Comparison of ENCODE assay signal across 12 cellular contexts in the genomic region with DNA sequence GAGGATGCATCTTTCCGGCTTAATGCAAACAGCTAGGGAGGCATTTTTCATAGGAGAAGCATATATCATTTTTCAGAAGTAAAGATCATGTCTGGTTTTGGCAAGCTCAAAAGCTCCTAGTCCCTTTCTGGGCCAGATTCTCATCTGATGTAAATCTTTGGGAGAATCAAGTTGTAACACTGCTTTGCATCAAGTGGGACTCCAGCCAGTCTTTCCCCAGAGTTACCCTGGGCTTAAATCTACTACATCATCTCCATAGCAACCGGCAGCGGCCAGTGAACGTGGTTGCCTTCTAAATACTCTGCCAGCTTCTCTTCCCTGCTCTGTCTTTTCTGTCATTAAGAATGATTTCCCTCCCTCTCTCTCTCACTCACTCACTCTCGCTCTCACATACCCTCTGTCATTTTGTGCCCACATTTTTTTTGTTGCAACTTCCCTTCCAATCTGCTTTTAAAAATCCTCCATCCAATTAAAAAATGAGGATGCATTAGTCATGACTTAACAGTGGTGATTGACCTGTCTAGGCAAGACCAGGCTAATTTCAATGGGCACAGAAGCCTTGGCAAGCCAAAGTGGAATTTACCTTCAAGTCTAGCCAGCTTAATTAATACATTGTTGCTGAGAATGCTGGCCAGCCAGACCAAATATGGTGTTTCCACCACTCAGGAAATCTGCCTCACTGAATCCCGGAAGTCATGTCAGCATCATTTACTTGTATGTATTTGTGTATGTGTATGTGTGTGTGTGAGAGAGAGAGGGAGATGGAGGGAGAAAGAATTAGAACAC.
DNase-seq lines count a peak whose midpoint lies in the region; ATAC-seq and TF ChIP-seq lines count a peak whose summit lies in the region.
"Had no signal": no experiment of that assay in that cellular context is flagged by ENCODE, and none has a peak within 500 bp of the region (broad histone marks: within the 10 kb centered on the region; RNA-seq: fewer than 3 reads in every experiment).

No MANE protein-coding gene starts in this region.

- H3K27me3 ChIP-seq in A673 (replicated peaks; ENCODE audit: insufficient read depth, low read depth, low read length, poor library complexity) (no peaks in the 10 kb centered on the region), hepatocyte (no peaks in the 10 kb centered on the region)
- H3K27me3 ChIP-seq: body of pancreas, gastrocnemius medialis had no signal

- no TSS peak for BruUV-seq in A673 (replicated peaks; lab: Mats Ljungman, UMichigan)

- POLR2A ChIA-PET in A673 (lab: Charles Lee; ENCODE audit: low non-redundant PET): interaction anchor here (0.6 kb wide), 1 partner anchor 116 kb away, joined by 3 read pairs; no protein-coding TSS in a partner anchor

- WGBS in hepatocyte (ENCODE audit: low lambda C conversion rate, missing lambda C conversion rate): 58% methylated on average over 6 of the region's 6 CpGs

- no peaks in the 10 kb centered on the region for H3K36me3 ChIP-seq in A673 (ENCODE audit: insufficient read depth, low read length, poor library complexity, severe bottlenecking)
- no peaks in the 10 kb centered on the region for H3K36me3 ChIP-seq in hepatocyte (replicated peaks; ENCODE audit: insufficient read depth, low read depth)
- H3K36me3 ChIP-seq: gastrocnemius medialis had no signal

- DNase-seq in A673 (ENCODE audit: low spot score) (peak; percentile 69), hepatocyte (ENCODE audit: low spot score) (peak; percentile 59), RKO (ENCODE audit: low spot score) (no peak), cardiac septum (ENCODE audit: low spot score) (no peak), C1 segment of cervical spinal cord (lab: John Stamatoyannopoulos, UW) (no peak)
- DNase-seq in stimulated activated CD4-positive, alpha-beta T cell treated with anti-CD3 and anti-CD28 coated beads, Interleukin-4, amount 100 ng/mL, for 1 hour: no peak
- DNase-seq: T1000 had no signal

- H3K9me3 ChIP-seq in A673 (ENCODE audit: low read depth, low read length, poor library complexity, severe bottlenecking) (no peaks in the 10 kb centered on the region), hepatocyte (ENCODE audit: low read depth) (no peaks in the 10 kb centered on the region)
- H3K9me3 ChIP-seq: body of pancreas, gastrocnemius medialis, lower lobe of right lung had no signal

- H3K79me2 ChIP-seq in hepatocyte: no peaks in the 10 kb centered on the region

- intact Hi-C loops in A673 (cut with micrococcal nuclease; ENCODE audit: unreplicated experiment): no loop called here
- intact Hi-C loops in cardiac septum (cut with DNase I): no loop called here

- TF ChIP-seq CTCF in A673 (conservative IDR thresholded peaks at IDR 0.05; ENCODE audit: low read depth, low read length) (no peak), hepatocyte (IDR thresholded peaks at IDR 0.05; ENCODE audit: poor library complexity) (no peak)

- H3K4me1 ChIP-seq in A673 (ENCODE audit: insufficient read depth, low read length, poor library complexity, severe bottlenecking): peaks cover 35% of the 10 kb centered on the region
- peaks cover 19% of the 10 kb centered on the region for H3K4me1 ChIP-seq in hepatocyte (ENCODE audit: insufficient read depth)
- H3K4me1 ChIP-seq: gastrocnemius medialis had no signal

- peak; percentile 70 for ATAC-seq in HG03354 (IDR thresholded peaks at IDR 0.05; ENCODE audit: poor library complexity, severe bottlenecking, unreplicated experiment)
- peak; percentile 86 for ATAC-seq in SK-N-SH treated with all-trans-retinoic acid at 6 μM for 48 hours
- ATAC-seq: gastrocnemius medialis had no signal

- CTCF ChIA-PET in A673 (lab: Charles Lee): interaction anchor here (1.2 kb wide), 1 partner anchor 151 kb away, joined by 4 read pairs; no protein-coding TSS in a partner anchor

- no peak overlapping the region for H2AFZ ChIP-seq in hepatocyte

- no peak overlapping the region for H3K4me2 ChIP-seq in hepatocyte

- no peaks in the 10 kb centered on the region for H3K9me2 ChIP-seq in hepatocyte (replicated peaks; ENCODE audit: insufficient read depth)

- H4K20me1 ChIP-seq in hepatocyte (ENCODE audit: insufficient read depth, poor library complexity, severe bottlenecking): no peaks in the 10 kb centered on the region

- H3K4me3 ChIP-seq in A673 (ENCODE audit: low read depth, low read length, poor library complexity, severe bottlenecking) (no peak overlapping the region), hepatocyte (no peak overlapping the region)
- H3K4me3 ChIP-seq: body of pancreas, gastrocnemius medialis, lower lobe of right lung had no signal

- peak overlapping the region; percentile 14 for H3K27ac ChIP-seq in A673 (ENCODE audit: low read depth, low read length, poor library complexity, severe bottlenecking)
- no peak overlapping the region for H3K27ac ChIP-seq in hepatocyte
- H3K27ac ChIP-seq: body of pancreas, gastrocnemius medialis, lower lobe of right lung had no signal

TF ChIP-seq in SK-N-SH treated with all-trans-retinoic acid at 6 μM for 48 hours, 23 proteins besides CTCF, POLR2A, EP300 and RAD21:
- TF ChIP-seq RARB (CRISPR knock-in tag; IDR thresholded peaks at IDR 0.05) (no peak), ZNF565 (CRISPR knock-in tag; conservative IDR thresholded peaks at IDR 0.05; ENCODE audit: low read depth) (no peak), ZFP3 (CRISPR knock-in tag; IDR thresholded peaks at IDR 0.05) (no peak), ISL1 (CRISPR knock-in tag; IDR thresholded peaks at IDR 0.05) (peak; percentile 61), ZC3H10 (CRISPR knock-in tag; IDR thresholded peaks at IDR 0.05) (no peak)
- TF ChIP-seq, protein P1, sequence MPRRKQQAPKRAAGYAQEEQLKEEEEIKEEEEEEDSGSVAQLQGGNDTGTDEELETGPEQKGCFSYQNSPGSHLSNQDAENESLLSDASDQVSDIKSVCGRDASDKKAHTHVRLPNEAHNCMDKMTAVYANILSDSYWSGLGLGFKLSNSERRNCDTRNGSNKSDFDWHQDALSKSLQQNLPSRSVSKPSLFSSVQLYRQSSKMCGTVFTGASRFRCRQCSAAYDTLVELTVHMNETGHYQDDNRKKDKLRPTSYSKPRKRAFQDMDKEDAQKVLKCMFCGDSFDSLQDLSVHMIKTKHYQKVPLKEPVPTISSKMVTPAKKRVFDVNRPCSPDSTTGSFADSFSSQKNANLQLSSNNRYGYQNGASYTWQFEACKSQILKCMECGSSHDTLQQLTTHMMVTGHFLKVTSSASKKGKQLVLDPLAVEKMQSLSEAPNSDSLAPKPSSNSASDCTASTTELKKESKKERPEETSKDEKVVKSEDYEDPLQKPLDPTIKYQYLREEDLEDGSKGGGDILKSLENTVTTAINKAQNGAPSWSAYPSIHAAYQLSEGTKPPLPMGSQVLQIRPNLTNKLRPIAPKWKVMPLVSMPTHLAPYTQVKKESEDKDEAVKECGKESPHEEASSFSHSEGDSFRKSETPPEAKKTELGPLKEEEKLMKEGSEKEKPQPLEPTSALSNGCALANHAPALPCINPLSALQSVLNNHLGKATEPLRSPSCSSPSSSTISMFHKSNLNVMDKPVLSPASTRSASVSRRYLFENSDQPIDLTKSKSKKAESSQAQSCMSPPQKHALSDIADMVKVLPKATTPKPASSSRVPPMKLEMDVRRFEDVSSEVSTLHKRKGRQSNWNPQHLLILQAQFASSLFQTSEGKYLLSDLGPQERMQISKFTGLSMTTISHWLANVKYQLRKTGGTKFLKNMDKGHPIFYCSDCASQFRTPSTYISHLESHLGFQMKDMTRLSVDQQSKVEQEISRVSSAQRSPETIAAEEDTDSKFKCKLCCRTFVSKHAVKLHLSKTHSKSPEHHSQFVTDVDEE (CRISPR knock-in tag; IDR thresholded peaks at IDR 0.05): no peak

Comparison
In these comparisons a context has a peak if more than half of its experiments do, and no peak if none do; other contexts are left out.
1. DNase-seq: peak in A673 (single experiment) and hepatocyte (single experiment); none in RKO (single experiment), cardiac septum (single experiment), stimulated activated CD4-positive, alpha-beta T cell treated with anti-CD3 and anti-CD28 coated beads, Interleukin-4, amount 100 ng/mL, for 1 hour (single experiment) and C1 segment of cervical spinal cord (0 of 14).